ENCODE assay signal across 8 cellular contexts in genomic region chr2:44342854-44343253, GRCh38. TPM values are rescaled to one million over a fixed set of nuclear protein-coding genes. Genes with fewer than 3 reads are reported as not detected.
DNase-seq lines count a peak whose midpoint lies in the region; ATAC-seq and TF ChIP-seq lines count a peak whose summit lies in the region.

No MANE protein-coding gene starts in this region.

- peak overlapping the region in 2 of 5 experiments; percentile 12 to 19 for H3K27ac Mint-ChIP-seq in brain
- peak overlapping the region; percentile 54 for H3K27ac Mint-ChIP-seq in nephron progenitor cell

- peaks cover 68% of the 10 kb centered on the region for H3K36me3 Mint-ChIP-seq in brain
- H3K36me3 Mint-ChIP-seq in nephron progenitor cell (ENCODE audit: low read depth) = peaks cover 37% of the 10 kb centered on the region

- H3K4me3 ChIP-seq in stomach = no peak overlapping the region

- H3K4me1 Mint-ChIP-seq in brain = peaks cover 11% of the 10 kb centered on the region
- no peaks in the 10 kb centered on the region for H3K4me1 Mint-ChIP-seq in nephron progenitor cell

- peaks cover 16 to 70% (median 57%) of the 10 kb centered on the region in 4 donors for H3K36me3 ChIP-seq in stomach

- ATAC-seq in left cardiac atrium = no peak

- no peaks in the 10 kb centered on the region for H3K27me3 ChIP-seq in stomach

- H3K27ac ChIP-seq in stomach = no peak overlapping the region

- H3K4me1 ChIP-seq in stomach = peaks cover 0 to 20% (median 9%) of the 10 kb centered on the region in 4 donors

- intact Hi-C loops in stomach (cut with DNase I; ENCODE audit: low total_unique reads) (no loop called here), left cardiac atrium (cut with DNase I) (no loop called here)

- TF ChIP-seq POLR2A in stomach (IDR thresholded peaks at IDR 0.05) = no peak

- TF ChIP-seq EP300 in stomach (IDR thresholded peaks at IDR 0.05) = no peak

- H3K9me3 Mint-ChIP-seq in brain (no peaks in the 10 kb centered on the region), nephron progenitor cell (no peaks in the 10 kb centered on the region)

- DNase-seq in NCI-H748 (lab: John Stamatoyannopoulos, UW; ENCODE audit: unreplicated experiment) (peak; percentile 33), NCI-H748 treated with DMSO at 0.1 percent for 48 hours (lab: John Stamatoyannopoulos, UW) (no peak), Kasumi-1 (lab: John Stamatoyannopoulos, UW) (peak; percentile 23 to 47), nephron progenitor cell (no peak), stomach (no peak), SKM-1 treated with dmso at 0.1 percent for 144 hours (lab: John Stamatoyannopoulos, UW; ENCODE audit: unreplicated experiment) (no peak), left cardiac atrium (no peak)

- WGBS in stomach, 5 donors = 42 to 86% (median 56%) methylated on average over 1 of the region's 1 CpG

- TF ChIP-seq CTCF in brain (conservative IDR thresholded peaks at IDR 0.05) (peak; percentile 33 to 65), nephron progenitor cell (IDR thresholded peaks at IDR 0.05) (no peak), stomach (IDR thresholded peaks at IDR 0.05) (peak in 2 of 7 experiments; percentile 24 to 55)

- H3K4me3 Mint-ChIP-seq in brain (no peak overlapping the region), nephron progenitor cell (no peak overlapping the region)

- H3K9me3 ChIP-seq in stomach = no peaks in the 10 kb centered on the region

- H3K27me3 Mint-ChIP-seq in brain = no peaks in the 10 kb centered on the region
- H3K27me3 Mint-ChIP-seq in nephron progenitor cell (ENCODE audit: low read depth, poor library complexity) = no peaks in the 10 kb centered on the region

RNA-seq across cellular contexts. Expression of gene PREPL, which starts 18.4 kb away (rescaled TPM):
- polyA plus RNA-seq in brain (ENCODE audit: insufficient read depth, low read depth, low replicate concordance) (61.5 TPM), stomach (10 to 100 TPM in 2 of 3 donors, 1 to 10 TPM in 1; 8.1 to 11.9 (median 11.7) TPM)
- total RNA-seq in stomach (10 to 100 TPM; 15.9 to 65.0 (median 33.3) TPM), left cardiac atrium (10 to 100 TPM; 70.4 to 77.4 TPM)

RNA-seq across cellular contexts. Expression of gene CAMKMT, which starts 18.9 kb away (rescaled TPM):
- polyA plus RNA-seq in brain (ENCODE audit: insufficient read depth, low read depth, low replicate concordance) = 7.8 TPM
- 10 to 100 TPM in 2 of 5 donors, 1 to 10 TPM in 3; 1.4 to 27.4 (median 8.8) TPM for total RNA-seq in stomach
- 1 to 10 TPM; 3.8 to 7.5 (median 5.0) TPM for polyA plus RNA-seq in stomach
- 1 to 10 TPM; 6.6 to 7.1 TPM for total RNA-seq in left cardiac atrium

Comparison
In these comparisons a context has a peak if more than half of its experiments do, and no peak if none do; other contexts are left out.
1. DNase-seq: peak in NCI-H748 (single experiment) and Kasumi-1 (2 of 2); none in NCI-H748 treated with DMSO at 0.1 percent for 48 hours (single experiment), nephron progenitor cell (single experiment), stomach (single experiment), SKM-1 treated with dmso at 0.1 percent for 144 hours (single experiment) and left cardiac atrium (single experiment).